In genomic region chr3:177977381-177978158, GRCh38 we compare ENCODE assay signal across 11 cellular contexts.
DNase-seq lines count a peak whose midpoint lies in the region; ATAC-seq and TF ChIP-seq lines count a peak whose summit lies in the region.
"Had no signal": no experiment of that assay in that cellular context is flagged by ENCODE, and none has a peak within 500 bp of the region (broad histone marks: within the 10 kb centered on the region; RNA-seq: fewer than 3 reads in every experiment).

No MANE protein-coding gene starts in this region.

- H3K36me3 ChIP-seq in body of pancreas (replicated peaks in 1 of 2; ENCODE audit: insufficient read depth in 1 of 2, low read depth in 2 of 2), result no peaks in the 10 kb centered on the region
- H3K36me3 ChIP-seq: thoracic aorta had no signal

- POLR2A ChIA-PET in WTC11 (lab: Charles Lee), result no interaction called here

- H3K9me3 Mint-ChIP-seq in dendritic cell treated with granulocyte-macrophage colony-stimulating factor and Interleukin-4, amounts not matched to agents 40 ng/mL and 50 ng/mL, for 4 days, result no peaks in the 10 kb centered on the region
- H3K9me3 Mint-ChIP-seq in osteocyte (ENCODE audit: unreplicated experiment), result no peaks in the 10 kb centered on the region
- H3K9me3 Mint-ChIP-seq in WTC11, result no peaks in the 10 kb centered on the region

- no peaks in the 10 kb centered on the region for H3K27me3 ChIP-seq in body of pancreas

- H3K4me1 Mint-ChIP-seq in dendritic cell treated with granulocyte-macrophage colony-stimulating factor and Interleukin-4, amounts not matched to agents 40 ng/mL and 50 ng/mL, for 4 days (ENCODE audit: low read depth), result peaks cover 5% of the 10 kb centered on the region
- peaks cover 37% of the 10 kb centered on the region for H3K4me1 Mint-ChIP-seq in osteocyte (ENCODE audit: unreplicated experiment)
- H3K4me1 Mint-ChIP-seq in WTC11, result no peaks in the 10 kb centered on the region

- CTCF ChIA-PET in WTC11 (lab: Charles Lee), result no interaction called here

- TF ChIP-seq CTCF in osteocyte (IDR thresholded peaks at IDR 0.05) (no peak), body of pancreas (IDR thresholded peaks at IDR 0.05) (no peak), WTC11 (IDR thresholded peaks at IDR 0.05) (no peak)

- H3K36me3 Mint-ChIP-seq in dendritic cell treated with granulocyte-macrophage colony-stimulating factor and Interleukin-4, amounts not matched to agents 40 ng/mL and 50 ng/mL, for 4 days (ENCODE audit: low read depth), result no peaks in the 10 kb centered on the region
- H3K36me3 Mint-ChIP-seq in osteocyte (ENCODE audit: unreplicated experiment) (no peaks in the 10 kb centered on the region), WTC11 (no peaks in the 10 kb centered on the region)

- no peaks in the 10 kb centered on the region for H3K9me3 ChIP-seq in body of pancreas
- H3K9me3 ChIP-seq: thoracic aorta had no signal

- WGBS in body of pancreas, 2 donors, result 67 to 72% methylated on average over 2 of the region's 2 CpGs

- H3K4me1 ChIP-seq in body of pancreas, result no peaks in the 10 kb centered on the region

- intact Hi-C loops in dendritic cell treated with granulocyte-macrophage colony-stimulating factor and Interleukin-4, amounts not matched to agents 40 ng/mL and 50 ng/mL, for 4 days (cut with micrococcal nuclease), result no loop called here
- intact Hi-C loops in body of pancreas (cut with DNase I), result no loop called here

- no peak for TF ChIP-seq POLR2A in body of pancreas (IDR thresholded peaks at IDR 0.05)

- no peak for ATAC-seq in body of pancreas
- no peak for ATAC-seq in HG02642 (IDR thresholded peaks at IDR 0.05; ENCODE audit: poor library complexity, unreplicated experiment)
- no peak for ATAC-seq in WTC11

- DNase-seq in ELR (ENCODE audit: low read depth) (peak; percentile 99), NOMO-1 treated with DMSO at 0.1 percent for 48 hours (lab: John Stamatoyannopoulos, UW; ENCODE audit: unreplicated experiment) (peak; percentile 57), osteocyte (ENCODE audit: extremely low spot score, unreplicated experiment) (no peak), body of pancreas (no peak), WTC11 (ENCODE audit: low spot score) (no peak), inferior parietal cortex (ENCODE audit: extremely low spot score) (no peak)
- DNase-seq: activated naive CD4-positive, alpha-beta T cell; stimulated activated CD4-positive, alpha-beta T cell treated with anti-CD3 and anti-CD28 coated beads, Interleukin-1b, Interleukin-23, amount 100 ng/mL, for 48 hours had no signal

- H3K4me3 Mint-ChIP-seq in dendritic cell treated with granulocyte-macrophage colony-stimulating factor and Interleukin-4, amounts not matched to agents 40 ng/mL and 50 ng/mL, for 4 days, result no peak overlapping the region
- H3K4me3 Mint-ChIP-seq in osteocyte (ENCODE audit: unreplicated experiment), result no peak overlapping the region
- H3K4me3 Mint-ChIP-seq in WTC11, result no peak overlapping the region

- H3K4me3 ChIP-seq in body of pancreas, result no peak overlapping the region
- H3K4me3 ChIP-seq: thoracic aorta had no signal

- H3K27ac Mint-ChIP-seq in dendritic cell treated with granulocyte-macrophage colony-stimulating factor and Interleukin-4, amounts not matched to agents 40 ng/mL and 50 ng/mL, for 4 days, result peak overlapping the region; percentile 64
- H3K27ac Mint-ChIP-seq in osteocyte (ENCODE audit: unreplicated experiment) (peak overlapping the region; percentile 73), WTC11 (no peak overlapping the region)

- H3K27me3 Mint-ChIP-seq in dendritic cell treated with granulocyte-macrophage colony-stimulating factor and Interleukin-4, amounts not matched to agents 40 ng/mL and 50 ng/mL, for 4 days, result no peaks in the 10 kb centered on the region
- H3K27me3 Mint-ChIP-seq in osteocyte (ENCODE audit: unreplicated experiment), result no peaks in the 10 kb centered on the region
- H3K27me3 Mint-ChIP-seq in WTC11 (ENCODE audit: low read depth), result no peaks in the 10 kb centered on the region

- H3K27ac ChIP-seq in body of pancreas, result no peak overlapping the region
- H3K27ac ChIP-seq: thoracic aorta had no signal

TF ChIP-seq in WTC11, 78 proteins besides CTCF, POLR2A, EP300 and RAD21:
- TF ChIP-seq ERG (CRISPR knock-in tag; IDR thresholded peaks at IDR 0.05) (no peak), TEAD1 (CRISPR knock-in tag; IDR thresholded peaks at IDR 0.05) (no peak), TEAD4 (CRISPR knock-in tag; IDR thresholded peaks at IDR 0.05) (no peak)

Comparison
In these comparisons a context has a peak if more than half of its experiments do, and no peak if none do; other contexts are left out.
1. DNase-seq: peak in ELR (single experiment) and NOMO-1 treated with DMSO at 0.1 percent for 48 hours (single experiment); none in osteocyte (single experiment), body of pancreas (0 of 4), WTC11 (single experiment) and inferior parietal cortex (single experiment).